2 cellular contexts compared by ENCODE assay signal in the genomic region with DNA sequence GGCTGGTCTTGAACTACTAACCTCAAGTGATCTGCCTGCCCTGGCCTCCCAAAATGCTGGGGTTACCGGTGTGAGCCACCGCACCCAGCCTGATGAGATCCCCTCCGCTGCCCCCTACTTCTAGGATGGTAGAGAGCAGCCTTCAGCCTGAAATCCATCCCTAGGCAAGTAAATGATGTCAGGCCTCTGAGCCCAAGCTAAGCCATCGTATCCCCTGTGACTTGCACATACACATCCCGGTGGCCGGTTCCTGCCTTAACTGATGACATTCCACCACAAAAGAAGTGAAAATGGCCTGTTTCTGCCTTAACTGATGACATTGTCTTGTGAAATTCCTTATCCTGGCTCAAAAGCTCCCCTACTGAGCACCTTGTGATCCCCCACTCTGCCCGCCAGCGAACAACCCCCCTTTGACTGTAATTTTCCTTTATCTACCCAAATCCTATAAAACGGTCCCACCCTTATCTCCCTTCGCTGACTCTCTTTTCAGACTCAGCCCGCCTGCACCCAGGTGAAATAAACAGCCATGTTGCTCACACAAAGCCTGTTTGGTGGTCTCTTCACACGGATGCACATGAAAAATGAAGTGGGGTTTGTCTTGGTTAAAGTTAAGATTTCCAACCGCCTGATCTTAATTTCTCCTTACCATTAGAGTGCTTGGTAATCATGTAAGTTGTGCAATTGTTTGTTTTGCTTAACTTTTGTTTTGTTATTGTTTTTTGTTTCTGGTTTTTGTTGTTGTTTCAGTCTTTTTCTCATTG. TPM values are rescaled to one million over a fixed set of nuclear protein-coding genes. Genes with fewer than 3 reads are reported as not detected.
"Had no signal": no experiment of that assay in that cellular context is flagged by ENCODE, and none has a peak within 500 bp of the region (broad histone marks: within the 10 kb centered on the region; RNA-seq: fewer than 3 reads in every experiment).

No MANE protein-coding gene starts in this region.

RNA-seq across cellular contexts. Expression of a gene that starts 41.4 kb away (rescaled TPM):
- total RNA-seq: activated CD4-positive, alpha-beta memory T cell treated with anti-CD3 and anti-CD28 coated beads, Interleukin-2, amount 10 ng/mL, durations not matched to agents 7 days and 5 days; Right ventricle myocardium superior had no signal
